In the genomic region with DNA sequence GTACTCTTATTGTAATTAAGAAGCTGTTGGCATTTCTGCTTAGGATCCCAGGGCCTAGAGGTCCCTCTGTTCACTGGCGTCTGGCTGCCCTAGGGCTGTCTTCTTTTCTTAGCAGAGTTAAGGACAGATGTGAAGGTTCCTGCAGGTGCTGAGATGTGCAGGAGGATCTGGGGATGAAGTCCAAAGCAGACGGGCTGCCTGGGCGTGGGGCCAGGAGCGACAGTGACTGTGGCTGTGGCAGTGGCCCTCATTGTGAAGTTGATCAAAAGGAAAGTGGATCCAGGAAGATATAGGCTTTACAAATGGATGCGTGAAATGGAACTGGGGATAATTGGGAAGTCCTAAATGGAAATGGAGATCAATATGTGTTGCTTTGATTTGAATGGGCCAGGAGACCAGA, we compare ENCODE assay signal across 19 cellular contexts.
"Had no signal": no experiment of that assay in that cellular context is flagged by ENCODE, and none has a peak within 500 bp of the region (broad histone marks: within the 10 kb centered on the region; RNA-seq: fewer than 3 reads in every experiment).

No MANE protein-coding gene starts in this region.

- H3K27me3 ChIP-seq: MG63, SJCRH30 had no signal

- H3K4me1 ChIP-seq: SJCRH30 had no signal

- DNase-seq: IMR-90, Karpas-422, KG1, MG63, NCI-H1092 treated with DMSO at 0.1 percent for 48 hours, NCI-H1436, NCI-H187, NCI-H2029, NCI-H2081 treated with DMSO at 0.1 percent for 48 hours, NCI-H2171, NCI-H226, NCI-H510A, NCI-H524 treated with DMSO at 0.1 percent for 48 hours, NCI-H82, SHP77 treated with DMSO at 0.1 percent for 48 hours, SJCRH30 had no signal

- H3K4me3 ChIP-seq: MG63, SJCRH30 had no signal

- H3K9me3 ChIP-seq: MG63, SJCRH30 had no signal

- H3K27ac ChIP-seq: SJCRH30 had no signal

- ATAC-seq: HepG2, Right ventricle myocardium inferior, SK-N-SH treated with all-trans-retinoic acid at 6 μM for 48 hours had no signal

- H3K36me3 ChIP-seq: MG63, SJCRH30 had no signal
